8 cellular contexts compared by ENCODE assay signal in genomic region chr16:84700518-84701277, GRCh38. TPM values are rescaled to one million over a fixed set of nuclear protein-coding genes. Genes with fewer than 3 reads are reported as not detected.
DNase-seq lines count a peak whose midpoint lies in the region; ATAC-seq and TF ChIP-seq lines count a peak whose summit lies in the region.

No MANE protein-coding gene starts in this region.

- no peak for DNase-seq in BJ (ENCODE audit: low read depth)
- DNase-seq in GM19238 (ENCODE audit: insufficient read length, low spot score): peak; percentile 23
- peak in 3 of 5 experiments; percentile 6 to 71 (median 34) for DNase-seq in T-helper 2 cell
- peak; percentile 36 for DNase-seq in cerebellum (ENCODE audit: low spot score)
- no peak for DNase-seq in lower lobe of right lung
- peak; percentile 10 for DNase-seq in stimulated activated CD8-positive, alpha-beta memory T cell treated with anti-CD3 and anti-CD28 coated beads, Interleukin-15, amount 100 ng/mL, for 1 hour (ENCODE audit: low read depth)
- DNase-seq in NCI-H1092 treated with DMSO at 0.1 percent for 48 hours (lab: John Stamatoyannopoulos, UW): no peak

- H3K27me3 ChIP-seq in BJ (ENCODE audit: control insufficient read depth, insufficient read depth, low read length) (no peaks in the 10 kb centered on the region), lower lobe of right lung (ENCODE audit: low read depth) (no peaks in the 10 kb centered on the region)

- intact Hi-C loops in lower lobe of right lung (cut with DNase I): no loop called here

- ATAC-seq in HG03342 (IDR thresholded peaks at IDR 0.05; ENCODE audit: unreplicated experiment) (peak; percentile 22), lower lobe of right lung (peak; percentile 19 to 50)

- TF ChIP-seq CTCF in BJ (IDR thresholded peaks at IDR 0.05; ENCODE audit: insufficient read depth, low read depth, low read length): no peak
- no peak for TF ChIP-seq CTCF in lower lobe of right lung (IDR thresholded peaks at IDR 0.05)

- H3K9me3 ChIP-seq in lower lobe of right lung: no peaks in the 10 kb centered on the region

- H3K4me3 ChIP-seq in BJ (ENCODE audit: low read depth, low read length) (peak overlapping the region; percentile 83), lower lobe of right lung (peak overlapping the region; percentile 98)

- no peaks in the 10 kb centered on the region for H3K36me3 ChIP-seq in BJ (ENCODE audit: control insufficient read depth, insufficient read depth, low read length)
- no peaks in the 10 kb centered on the region for H3K36me3 ChIP-seq in lower lobe of right lung

- POLR2A ChIA-PET in BJ (lab: Charles Lee): interaction anchor here (0.6 kb wide), 1 partner anchor 168 kb away, joined by 5 read pairs; no protein-coding TSS in a partner anchor

- H3K27ac ChIP-seq in lower lobe of right lung: peak overlapping the region; percentile 86

- peaks cover 34% of the 10 kb centered on the region for H3K4me1 ChIP-seq in lower lobe of right lung

- CTCF ChIA-PET in BJ (lab: Yijun Ruan, JAX): interaction anchor here (0.6 to 2.7 kb wide), 7 partner anchors 10 to 51 kb away, joined by 3 to 21 read pairs (median 5); no protein-coding TSS in a partner anchor

RNA-seq across cellular contexts. Expression of gene USP10, which starts 0.9 kb away (rescaled TPM):
- polyA plus RNA-seq in BJ (2011; rRNA removed): 39.6 and 55.1 TPM in 2 replicates
- 112 and 149 TPM in 2 replicates for polyA minus RNA-seq in BJ (2011; rRNA and poly(A)+ RNA removed)
- 67.2 TPM for total RNA-seq in cerebellum
- total RNA-seq in lower lobe of right lung: 62.7 TPM

RNA-seq across cellular contexts. Expression of gene KLHL36, which starts 52.4 kb away (rescaled TPM):
- 33.2 and 43.7 TPM in 2 replicates for polyA plus RNA-seq in BJ (2011; rRNA removed)
- 43.2 and 54.3 TPM in 2 replicates for polyA minus RNA-seq in BJ (2011; rRNA and poly(A)+ RNA removed)
- total RNA-seq in cerebellum (63.5 TPM), lower lobe of right lung (53.0 TPM)

Comparison
In these comparisons a context has a peak if more than half of its experiments do, and no peak if none do; other contexts are left out.
1. DNase-seq: peak in GM19238 (single experiment), T-helper 2 cell (3 of 5), cerebellum (single experiment) and stimulated activated CD8-positive, alpha-beta memory T cell treated with anti-CD3 and anti-CD28 coated beads, Interleukin-15, amount 100 ng/mL, for 1 hour (single experiment); none in BJ (single experiment), lower lobe of right lung (single experiment) and NCI-H1092 treated with DMSO at 0.1 percent for 48 hours (single experiment).